In genomic region chr1:84363622-84364021, GRCh38 we compare ENCODE assay signal across 22 cellular contexts. TPM values are rescaled to one million over a fixed set of nuclear protein-coding genes. Genes with fewer than 3 reads are reported as not detected.
"Had no signal": no experiment of that assay in that cellular context is flagged by ENCODE, and none has a peak within 500 bp of the region (broad histone marks: within the 10 kb centered on the region; RNA-seq: fewer than 3 reads in every experiment).

No MANE protein-coding gene starts in this region.

- ATAC-seq: activated CD4-positive, alpha-beta T cell treated with anti-CD3 and anti-CD28 coated beads for 36 hours; effector memory CD8-positive, alpha-beta T cell; heart left ventricle; natural killer cell treated with Interleukin-12 subunit alpha and Interleukin-12 subunit beta and Interleukin-15 and Interleukin-18, amount 100 ng/mL, for 72 hours had no signal

- DNase-seq: activated CD4-positive, alpha-beta memory T cell treated with anti-CD3 and anti-CD28 coated beads, Interleukin-2, amount 10 ng/mL, durations not matched to agents 7 days and 5 days; activated CD4-positive, alpha-beta T cell treated with anti-CD3 and anti-CD28 coated beads for 36 hours; activated CD8-positive, alpha-beta memory T cell treated with anti-CD3 and anti-CD28 coated beads, Interleukin-2, amount 50 U/mL, for 4 hours; activated naive CD4-positive, alpha-beta T cell; cortex of kidney; effector memory CD8-positive, alpha-beta T cell; heart left ventricle; islet precursor cell; left lung; stimulated activated CD4-positive, alpha-beta T cell treated with anti-CD3 and anti-CD28 coated beads, Interleukin-2, amount 100 ng/mL, for 24 hours; stimulated activated naive CD4-positive, alpha-beta T cell; T-helper 9 cell; WERI-Rb-1 had no signal

- H3K4me1 Mint-ChIP-seq: memory B cell had no signal

- H3K27me3 Mint-ChIP-seq: activated CD4-positive, alpha-beta memory T cell treated with anti-CD3 and anti-CD28 coated beads, Interleukin-2, amount 10 ng/mL, durations not matched to agents 7 days and 5 days; activated CD4-positive, alpha-beta T cell treated with anti-CD3 and anti-CD28 coated beads for 36 hours; effector memory CD8-positive, alpha-beta T cell; memory B cell; natural killer cell treated with Interleukin-12 subunit alpha and Interleukin-12 subunit beta and Interleukin-15 and Interleukin-18, amount 100 ng/mL, for 72 hours; progenitor cell of endocrine pancreas had no signal

- H3K27me3 ChIP-seq: ascending aorta, cardiac muscle cell, heart left ventricle, left lung had no signal

- H3K9me3 Mint-ChIP-seq: activated CD4-positive, alpha-beta memory T cell treated with anti-CD3 and anti-CD28 coated beads, Interleukin-2, amount 10 ng/mL, durations not matched to agents 7 days and 5 days; activated T-helper 1 cell treated with anti-CD3 and anti-CD28 coated beads, Interleukin-12 subunit alpha, Interleukin-12 subunit beta, Interleukin-2, Interleukin-4 antibody, amounts not matched to agents 30 ng/mL and 10 ng/mL and 1 ng/mL, durations not matched to agents 14 hours and 24 hours and 36 hours; effector memory CD8-positive, alpha-beta T cell; memory B cell; natural killer cell treated with Interleukin-12 subunit alpha and Interleukin-12 subunit beta and Interleukin-15 and Interleukin-18, amount 100 ng/mL, for 72 hours had no signal

- H3K36me3 Mint-ChIP-seq: memory B cell; natural killer cell treated with Interleukin-12 subunit alpha and Interleukin-12 subunit beta and Interleukin-15 and Interleukin-18, amount 100 ng/mL, for 72 hours had no signal

- H3K4me3 Mint-ChIP-seq: activated CD4-positive, alpha-beta memory T cell treated with anti-CD3 and anti-CD28 coated beads, Interleukin-2, amount 10 ng/mL, durations not matched to agents 7 days and 5 days; activated CD4-positive, alpha-beta T cell treated with anti-CD3 and anti-CD28 coated beads for 36 hours; activated T-helper 1 cell treated with anti-CD3 and anti-CD28 coated beads, Interleukin-12 subunit alpha, Interleukin-12 subunit beta, Interleukin-2, Interleukin-4 antibody, amounts not matched to agents 30 ng/mL and 10 ng/mL and 1 ng/mL, durations not matched to agents 14 hours and 24 hours and 36 hours; effector memory CD8-positive, alpha-beta T cell; memory B cell; natural killer cell treated with Interleukin-12 subunit alpha and Interleukin-12 subunit beta and Interleukin-15 and Interleukin-18, amount 100 ng/mL, for 72 hours had no signal

- H3K36me3 ChIP-seq: ascending aorta, cardiac muscle cell, heart left ventricle, left lung, WERI-Rb-1 had no signal

- H3K27ac Mint-ChIP-seq: activated CD4-positive, alpha-beta memory T cell treated with anti-CD3 and anti-CD28 coated beads, Interleukin-2, amount 10 ng/mL, durations not matched to agents 7 days and 5 days; activated CD4-positive, alpha-beta T cell treated with anti-CD3 and anti-CD28 coated beads for 36 hours; activated T-helper 1 cell treated with anti-CD3 and anti-CD28 coated beads, Interleukin-12 subunit alpha, Interleukin-12 subunit beta, Interleukin-2, Interleukin-4 antibody, amounts not matched to agents 30 ng/mL and 10 ng/mL and 1 ng/mL, durations not matched to agents 14 hours and 24 hours and 36 hours; effector memory CD8-positive, alpha-beta T cell; memory B cell; natural killer cell treated with Interleukin-12 subunit alpha and Interleukin-12 subunit beta and Interleukin-15 and Interleukin-18, amount 100 ng/mL, for 72 hours had no signal

- H3K9me3 ChIP-seq: ascending aorta, heart left ventricle, left lung had no signal

- H3K4me3 ChIP-seq: cardiac muscle cell, heart left ventricle, left lung had no signal

- H3K27ac ChIP-seq: ascending aorta, cardiac muscle cell, heart left ventricle, left lung, WERI-Rb-1 had no signal

RNA-seq across cellular contexts. Expression of gene DNASE2B, which starts 34.7 kb away (rescaled TPM):
- total RNA-seq: activated CD4-positive, alpha-beta memory T cell treated with anti-CD3 and anti-CD28 coated beads, Interleukin-2, amount 10 ng/mL, durations not matched to agents 7 days and 5 days; activated CD4-positive, alpha-beta T cell treated with anti-CD3 and anti-CD28 coated beads for 36 hours; activated T-helper 1 cell treated with anti-CD3 and anti-CD28 coated beads, Interleukin-12 subunit alpha, Interleukin-12 subunit beta, Interleukin-2, Interleukin-4 antibody, amounts not matched to agents 30 ng/mL and 10 ng/mL and 1 ng/mL, durations not matched to agents 14 hours and 24 hours and 36 hours; ascending aorta; cardiac muscle cell; fibroblast of villous mesenchyme; natural killer cell treated with Interleukin-12 subunit alpha and Interleukin-12 subunit beta and Interleukin-15 and Interleukin-18, amount 100 ng/mL, for 72 hours; sciatic nerve had no signal
- polyA plus RNA-seq: cardiac muscle cell, esophagus had no signal
